ENCODE assay signal across 1 cellular context in the genomic region with DNA sequence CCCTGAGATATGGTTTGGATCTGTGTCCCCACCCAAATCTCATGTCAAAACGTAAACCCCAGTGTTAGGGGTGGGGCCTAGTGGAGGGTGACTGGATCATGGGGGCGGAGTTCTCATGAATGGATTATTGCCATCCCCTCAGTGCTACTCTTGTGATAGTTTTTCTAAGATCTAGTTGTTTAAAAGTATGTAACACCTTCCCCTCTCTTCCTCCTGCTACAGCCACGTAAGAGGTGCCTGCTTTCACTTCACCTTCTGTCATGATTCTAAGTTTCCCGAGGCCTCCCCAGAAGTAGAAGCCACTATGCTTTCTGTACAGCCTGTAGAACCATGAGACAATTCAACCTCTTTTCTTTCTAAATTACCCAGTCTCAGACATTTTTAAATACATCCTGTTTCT.
TF ChIP-seq lines count a peak whose summit lies in the region.

No MANE protein-coding gene starts in this region.

TF ChIP-seq in WTC11, 78 proteins besides CTCF, POLR2A, EP300 and RAD21 (continued from another document):
- TF ChIP-seq, protein P1, sequence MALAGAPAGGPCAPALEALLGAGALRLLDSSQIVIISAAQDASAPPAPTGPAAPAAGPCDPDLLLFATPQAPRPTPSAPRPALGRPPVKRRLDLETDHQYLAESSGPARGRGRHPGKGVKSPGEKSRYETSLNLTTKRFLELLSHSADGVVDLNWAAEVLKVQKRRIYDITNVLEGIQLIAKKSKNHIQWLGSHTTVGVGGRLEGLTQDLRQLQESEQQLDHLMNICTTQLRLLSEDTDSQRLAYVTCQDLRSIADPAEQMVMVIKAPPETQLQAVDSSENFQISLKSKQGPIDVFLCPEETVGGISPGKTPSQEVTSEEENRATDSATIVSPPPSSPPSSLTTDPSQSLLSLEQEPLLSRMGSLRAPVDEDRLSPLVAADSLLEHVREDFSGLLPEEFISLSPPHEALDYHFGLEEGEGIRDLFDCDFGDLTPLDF (CRISPR knock-in tag; IDR thresholded peaks at IDR 0.05) = no peak
- TF ChIP-seq ZNF317 (CRISPR knock-in tag; IDR thresholded peaks at IDR 0.05; ENCODE audit: borderline replicate concordance, low read depth) (no peak), NFYB (CRISPR knock-in tag; conservative IDR thresholded peaks at IDR 0.05; ENCODE audit: low read depth) (no peak)
TF ChIP-seq in WTC11: peak in this region for 0.
